Comparison of ENCODE assay signal across 14 cellular contexts in genomic region chr19:5567360-5567970, GRCh38. TPM values are rescaled to one million over a fixed set of nuclear protein-coding genes. Genes with fewer than 3 reads are reported as not detected.
DNase-seq lines count a peak whose midpoint lies in the region; ATAC-seq, FAIRE-seq and TF ChIP-seq lines count a peak whose summit lies in the region.
"Had no signal": no experiment of that assay in that cellular context is flagged by ENCODE, and none has a peak within 500 bp of the region (broad histone marks: within the 10 kb centered on the region; RNA-seq: fewer than 3 reads in every experiment).

TINCR (minus strand) TSS chr19:5567953.

- peaks cover 3% of the 10 kb centered on the region for H3K36me3 Mint-ChIP-seq in astrocyte (ENCODE audit: low read depth, unreplicated experiment)

- H3K9me3 Mint-ChIP-seq in astrocyte (ENCODE audit: unreplicated experiment), result peaks cover 2% of the 10 kb centered on the region
- H3K9me3 Mint-ChIP-seq: activated CD4-positive, alpha-beta T cell treated with anti-CD3 and anti-CD28 coated beads, Interleukin-2, amount 10 ng/mL, durations not matched to agents 7 days and 5 days had no signal

- no peak within 1 kb of the TSS for H3K27ac Mint-ChIP-seq in astrocyte (ENCODE audit: unreplicated experiment)
- H3K27ac Mint-ChIP-seq: activated CD4-positive, alpha-beta T cell treated with anti-CD3 and anti-CD28 coated beads, Interleukin-2, amount 10 ng/mL, durations not matched to agents 7 days and 5 days had no signal

- TF ChIP-seq CTCF in astrocyte (IDR thresholded peaks at IDR 0.05; ENCODE audit: insufficient read depth, low read depth, low read length), result no peak

- no peak for FAIRE-seq in astrocyte (lab: Jason Lieb, UNC)

- H3K4me3 ChIP-seq in astrocyte (ENCODE audit: insufficient read depth, low read depth, low read length) (no peak within 1 kb of the TSS), iPS-18c (ENCODE audit: insufficient read depth, low read depth, low read length) (peak within 1 kb of the TSS; percentile 57), skeletal muscle cell (ENCODE audit: low read depth, low read length) (peak within 1 kb of the TSS; percentile 18)

- H3K36me3 ChIP-seq in astrocyte (ENCODE audit: insufficient read depth, low read length), result no peaks in the 10 kb centered on the region
- H3K36me3 ChIP-seq: sigmoid colon had no signal

- peak within 1 kb of the TSS; percentile 34 for H2AFZ ChIP-seq in astrocyte (ENCODE audit: low read depth, low read length)

- H3K4me1 Mint-ChIP-seq in astrocyte (ENCODE audit: low read depth, unreplicated experiment), result no peaks in the 10 kb centered on the region
- H3K4me1 Mint-ChIP-seq: activated CD4-positive, alpha-beta T cell treated with anti-CD3 and anti-CD28 coated beads, Interleukin-2, amount 10 ng/mL, durations not matched to agents 7 days and 5 days had no signal

- no peak for ATAC-seq in HG03135 (IDR thresholded peaks at IDR 0.05; ENCODE audit: unreplicated experiment)

- DNase-seq in NCI-H2171 treated with DMSO at 0.1 percent for 48 hours (lab: John Stamatoyannopoulos, UW), result peak; percentile 14
- DNase-seq in NCI-H2171 (lab: John Stamatoyannopoulos, UW), result no peak
- DNase-seq in astrocyte (ENCODE audit: low read depth), result no peak
- DNase-seq in skeletal muscle cell (ENCODE audit: low read depth), result no peak
- DNase-seq in T1000 (lab: John Stamatoyannopoulos, UW), result no peak
- no peak for DNase-seq in retina
- DNase-seq: activated CD4-positive, alpha-beta T cell treated with anti-CD3 and anti-CD28 coated beads, Interleukin-2, amount 10 ng/mL, durations not matched to agents 7 days and 5 days; cortex of kidney; GF-D8; HCEC 1CT; NCI-H187 treated with DMSO at 0.1 percent for 48 hours; sigmoid colon had no signal

- H3K4me1 ChIP-seq in astrocyte (ENCODE audit: insufficient read depth, low read length), result no peaks in the 10 kb centered on the region

- no peak within 1 kb of the TSS for H3K9ac ChIP-seq in astrocyte (ENCODE audit: low read length)

- H3K79me2 ChIP-seq in astrocyte (ENCODE audit: insufficient read depth, low read length), result no peaks in the 10 kb centered on the region

- H3K27ac ChIP-seq in astrocyte (ENCODE audit: low read depth, low read length), result no peak within 1 kb of the TSS
- H3K27ac ChIP-seq: sigmoid colon had no signal

- no peaks in the 10 kb centered on the region for H3K9me3 ChIP-seq in astrocyte (ENCODE audit: insufficient read depth, low read depth, low read length)
- no peaks in the 10 kb centered on the region for H3K9me3 ChIP-seq in iPS-18c (ENCODE audit: control insufficient read depth, insufficient read depth, low read length)

- H3K4me2 ChIP-seq in astrocyte (ENCODE audit: low read length), result peak within 1 kb of the TSS; percentile 62

- H3K4me3 Mint-ChIP-seq in astrocyte (ENCODE audit: unreplicated experiment), result no peak within 1 kb of the TSS
- H3K4me3 Mint-ChIP-seq: activated CD4-positive, alpha-beta T cell treated with anti-CD3 and anti-CD28 coated beads, Interleukin-2, amount 10 ng/mL, durations not matched to agents 7 days and 5 days had no signal

- peaks cover 20% of the 10 kb centered on the region for H3K27me3 Mint-ChIP-seq in astrocyte (ENCODE audit: low read depth, unreplicated experiment)

- peaks cover 5% of the 10 kb centered on the region for H4K20me1 ChIP-seq in astrocyte (ENCODE audit: insufficient read depth, low read length)

- H3K27me3 ChIP-seq in astrocyte (ENCODE audit: insufficient read depth, low read length), result peaks cover 20% of the 10 kb centered on the region

RNA-seq across cellular contexts. Expression of gene TINCR, which starts in this region (rescaled TPM):
- 0.38 and 1.4 TPM in 2 replicates for total RNA-seq in astrocyte
